ENCODE assay signal across 19 cellular contexts in the genomic region with DNA sequence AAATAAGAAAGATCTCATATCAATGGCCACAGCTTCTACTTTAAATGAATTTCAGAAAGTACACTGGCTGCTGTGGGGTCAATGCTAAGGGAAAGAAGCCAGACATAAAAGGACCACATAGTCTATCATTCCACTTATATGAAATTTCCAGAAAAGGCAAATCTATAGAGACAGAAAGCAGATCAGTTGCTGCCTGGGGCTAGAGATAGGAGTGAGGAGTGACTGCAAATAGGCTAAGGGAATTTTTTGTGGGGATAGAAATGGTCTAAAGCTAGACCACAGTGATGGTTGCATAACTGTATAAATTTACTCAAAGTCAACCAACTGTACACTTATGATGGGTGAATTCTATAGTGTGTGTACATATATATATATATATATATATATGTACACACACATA.
"Had no signal": no experiment of that assay in that cellular context is flagged by ENCODE, and none has a peak within 500 bp of the region (broad histone marks: within the 10 kb centered on the region; RNA-seq: fewer than 3 reads in every experiment).

No MANE protein-coding gene starts in this region.

- H3K4me1 Mint-ChIP-seq: nephron, WTC11 had no signal

- H3K27ac Mint-ChIP-seq: activated CD4-positive, alpha-beta memory T cell treated with anti-CD3 and anti-CD28 coated beads, Interleukin-2, amount 10 ng/mL, durations not matched to agents 7 days and 5 days; activated CD4-positive, alpha-beta T cell treated with anti-CD3 and anti-CD28 coated beads, Interleukin-2, amount 10 ng/mL, durations not matched to agents 7 days and 5 days; activated naive CD4-positive, alpha-beta T cell treated with anti-CD3 and anti-CD28 coated beads, Interleukin-2, amount 50 U/mL, for 72 hours; nephron; stimulated activated naive CD8-positive, alpha-beta T cell treated with anti-CD3 and anti-CD28 coated beads, Interleukin-15, Interleukin-2, amounts not matched to agents 100 ng/mL and 50 ng/mL, for 24 hours; WTC11 had no signal

- H3K9me3 Mint-ChIP-seq: activated CD4-positive, alpha-beta memory T cell treated with anti-CD3 and anti-CD28 coated beads, Interleukin-2, amount 10 ng/mL, durations not matched to agents 7 days and 5 days; activated CD4-positive, alpha-beta T cell treated with anti-CD3 and anti-CD28 coated beads, Interleukin-2, amount 10 ng/mL, durations not matched to agents 7 days and 5 days; activated naive CD4-positive, alpha-beta T cell treated with anti-CD3 and anti-CD28 coated beads, Interleukin-2, amount 50 U/mL, for 72 hours; stimulated activated naive CD8-positive, alpha-beta T cell treated with anti-CD3 and anti-CD28 coated beads, Interleukin-15, Interleukin-2, amounts not matched to agents 100 ng/mL and 50 ng/mL, for 24 hours; T-cell; WTC11 had no signal

- H3K27me3 Mint-ChIP-seq: activated CD4-positive, alpha-beta memory T cell treated with anti-CD3 and anti-CD28 coated beads, Interleukin-2, amount 10 ng/mL, durations not matched to agents 7 days and 5 days; activated CD4-positive, alpha-beta T cell treated with anti-CD3 and anti-CD28 coated beads, Interleukin-2, amount 10 ng/mL, durations not matched to agents 7 days and 5 days; stimulated activated naive CD8-positive, alpha-beta T cell treated with anti-CD3 and anti-CD28 coated beads, Interleukin-15, Interleukin-2, amounts not matched to agents 100 ng/mL and 50 ng/mL, for 24 hours had no signal

- ATAC-seq: activated naive CD4-positive, alpha-beta T cell treated with anti-CD3 and anti-CD28 coated beads, Interleukin-2, amount 50 U/mL, for 72 hours; left lung; right lobe of liver; T-cell; WTC11 had no signal

- DNase-seq: activated CD4-positive, alpha-beta memory T cell treated with anti-CD3 and anti-CD28 coated beads, Interleukin-2, amount 10 ng/mL, durations not matched to agents 7 days and 5 days; activated CD4-positive, alpha-beta T cell treated with anti-CD3 and anti-CD28 coated beads for 1 hour; activated CD4-positive, alpha-beta T cell treated with anti-CD3 and anti-CD28 coated beads, Interleukin-2, amount 10 ng/mL, durations not matched to agents 7 days and 5 days; activated naive CD4-positive, alpha-beta T cell; activated T-cell treated with anti-CD3 and anti-CD28 coated beads, Interleukin-2, amount 50 U/mL, for 48 hours; dermis blood vessel endothelial cell; effector CD4-positive, alpha-beta T cell; left lung; mesendoderm; right lobe of liver; stimulated activated CD4-positive, alpha-beta T cell treated with anti-CD3 and anti-CD28 coated beads, Interleukin-12 subunit alpha, Interleukin-12 subunit beta, amount 100 ng/mL, for 4 hours; stimulated activated CD4-positive, alpha-beta T cell treated with anti-CD3 and anti-CD28 coated beads, Interleukin-4, amount 100 ng/mL, for 1 hour; T-cell; T-helper 9 cell; trophoblast cell had no signal

- H3K36me3 Mint-ChIP-seq: activated naive CD4-positive, alpha-beta T cell treated with anti-CD3 and anti-CD28 coated beads, Interleukin-2, amount 50 U/mL, for 72 hours; WTC11 had no signal

- H3K4me3 Mint-ChIP-seq: activated CD4-positive, alpha-beta memory T cell treated with anti-CD3 and anti-CD28 coated beads, Interleukin-2, amount 10 ng/mL, durations not matched to agents 7 days and 5 days; activated CD4-positive, alpha-beta T cell treated with anti-CD3 and anti-CD28 coated beads, Interleukin-2, amount 10 ng/mL, durations not matched to agents 7 days and 5 days; nephron; stimulated activated naive CD8-positive, alpha-beta T cell treated with anti-CD3 and anti-CD28 coated beads, Interleukin-15, Interleukin-2, amounts not matched to agents 100 ng/mL and 50 ng/mL, for 24 hours; T-cell; WTC11 had no signal
